15 cellular contexts compared by ENCODE assay signal in genomic region chr2:46964835-46965560, GRCh38. TPM values are rescaled to one million over a fixed set of nuclear protein-coding genes. Genes with fewer than 3 reads are reported as not detected.
DNase-seq lines count a peak whose midpoint lies in the region; FAIRE-seq and TF ChIP-seq lines count a peak whose summit lies in the region.
"Had no signal": no experiment of that assay in that cellular context is flagged by ENCODE, and none has a peak within 500 bp of the region (broad histone marks: within the 10 kb centered on the region; RNA-seq: fewer than 3 reads in every experiment).

No MANE protein-coding gene starts in this region.

- no peak overlapping the region for H3K4me3 Mint-ChIP-seq in progenitor cell of endocrine pancreas (ENCODE audit: low read depth)
- H3K4me3 Mint-ChIP-seq: activated CD4-positive, alpha-beta T cell treated with anti-CD3 and anti-CD28 coated beads, Interleukin-2, amount 10 ng/mL, durations not matched to agents 24 days and 14 days; activated naive CD4-positive, alpha-beta T cell treated with anti-CD3 and anti-CD28 coated beads, Interleukin-2, amount 50 U/mL, for 24 hours; neural crest cell had no signal

- H3K4me3 ChIP-seq in adrenal gland (no peak overlapping the region), thymus (ENCODE audit: low read length) (no peak overlapping the region)

- intact Hi-C loops in adrenal gland (cut with DNase I), result no loop called here

- DNase-seq in H54 (ENCODE audit: insufficient read length, low spot score) (peak; percentile 47), adrenal gland (no peak), hepatic stellate cell (ENCODE audit: low spot score) (peak; percentile 63), NCI-H526 treated with DMSO at 0.1 percent for 48 hours (lab: John Stamatoyannopoulos, UW) (no peak), progenitor cell of endocrine pancreas (ENCODE audit: low spot score, unreplicated experiment) (no peak), RPMI8226 (no peak)
- DNase-seq in effector CD4-positive, alpha-beta T cell, result no peak
- DNase-seq: activated CD4-positive, alpha-beta T cell treated with anti-CD3 and anti-CD28 coated beads, Interleukin-2, amount 10 ng/mL, durations not matched to agents 24 days and 14 days; GDM1; NCI-H524; stimulated activated CD4-positive, alpha-beta T cell treated with anti-CD3 and anti-CD28 coated beads, Interleukin-1b, Interleukin-23, amount 100 ng/mL, for 48 hours had no signal

- H3K9me3 ChIP-seq in adrenal gland (replicated peaks in 1 of 3) (no peaks in the 10 kb centered on the region), thymus (ENCODE audit: control insufficient read depth) (no peaks in the 10 kb centered on the region)

- H3K4me1 ChIP-seq in adrenal gland (replicated peaks in 1 of 2), result peaks cover 31 to 47% of the 10 kb centered on the region in 2 donors
- H3K4me1 ChIP-seq in thymus (ENCODE audit: control insufficient read depth, insufficient read depth, low read length), result no peaks in the 10 kb centered on the region

- peaks cover 2% of the 10 kb centered on the region for H3K36me3 Mint-ChIP-seq in progenitor cell of endocrine pancreas (ENCODE audit: insufficient read depth)

- H3K27me3 Mint-ChIP-seq in progenitor cell of endocrine pancreas, result no peaks in the 10 kb centered on the region
- H3K27me3 Mint-ChIP-seq: activated CD4-positive, alpha-beta T cell treated with anti-CD3 and anti-CD28 coated beads, Interleukin-2, amount 10 ng/mL, durations not matched to agents 24 days and 14 days; activated naive CD4-positive, alpha-beta T cell treated with anti-CD3 and anti-CD28 coated beads, Interleukin-2, amount 50 U/mL, for 24 hours had no signal

- TF ChIP-seq CTCF in adrenal gland (IDR thresholded peaks at IDR 0.05) (no peak), progenitor cell of endocrine pancreas (IDR thresholded peaks at IDR 0.05; ENCODE audit: unreplicated experiment) (no peak)

- H3K27me3 ChIP-seq in adrenal gland (no peaks in the 10 kb centered on the region), thymus (ENCODE audit: control insufficient read depth, insufficient read depth) (no peaks in the 10 kb centered on the region)

- no peak for TF ChIP-seq POLR2A in H54 (IDR thresholded peaks at IDR 0.05; ENCODE audit: low read depth, low read length)
- TF ChIP-seq POLR2A in adrenal gland (IDR thresholded peaks at IDR 0.05), result no peak

- H3K36me3 ChIP-seq in adrenal gland (replicated peaks in 1 of 2), result peaks cover 0 to 9% of the 10 kb centered on the region in 2 donors
- H3K36me3 ChIP-seq in thymus (ENCODE audit: control insufficient read depth, insufficient read depth), result peaks cover 64% of the 10 kb centered on the region

- H3K27ac ChIP-seq in adrenal gland (peak overlapping the region in 3 of 5 donors; percentile 4 to 41 (median 30)), thymus (ENCODE audit: low read depth) (peak overlapping the region; percentile 25)

- no peak overlapping the region for H3K27ac Mint-ChIP-seq in progenitor cell of endocrine pancreas
- H3K27ac Mint-ChIP-seq: activated naive CD4-positive, alpha-beta T cell treated with anti-CD3 and anti-CD28 coated beads, Interleukin-2, amount 50 U/mL, for 24 hours had no signal

- H3K4me1 Mint-ChIP-seq in progenitor cell of endocrine pancreas (ENCODE audit: low read depth), result no peaks in the 10 kb centered on the region
- H3K4me1 Mint-ChIP-seq: neural crest cell had no signal

- no peak for FAIRE-seq in H54 (lab: Jason Lieb, UNC)
- FAIRE-seq: islet of Langerhans had no signal

- 71 to 83% (median 77%) methylated on average over 12 of the region's 12 CpGs for WGBS in adrenal gland, 4 donors
- WGBS in thymus, result 93% methylated on average over 12 of the region's 12 CpGs

- no peaks in the 10 kb centered on the region for H3K9me3 Mint-ChIP-seq in progenitor cell of endocrine pancreas (ENCODE audit: low read depth)
- H3K9me3 Mint-ChIP-seq: activated CD4-positive, alpha-beta T cell treated with anti-CD3 and anti-CD28 coated beads, Interleukin-2, amount 10 ng/mL, durations not matched to agents 24 days and 14 days; activated naive CD4-positive, alpha-beta T cell treated with anti-CD3 and anti-CD28 coated beads, Interleukin-2, amount 50 U/mL, for 24 hours; neural crest cell had no signal

RNA-seq across cellular contexts. Expression of gene TTC7A, which starts 24.0 kb away (rescaled TPM):
- 10 to 100 TPM; 30.6 to 87.4 (median 57.8) TPM for total RNA-seq in adrenal gland
- 10 to 100 TPM; 24.6 to 59.4 (median 31.9) TPM for polyA plus RNA-seq in adrenal gland
- polyA plus RNA-seq in thymus, result 27.7 TPM
- 14.2 and 14.8 TPM in 2 replicates for total RNA-seq in progenitor cell of endocrine pancreas

RNA-seq across cellular contexts. Expression of gene MCFD2, which starts 49.4 kb away (rescaled TPM):
- total RNA-seq in adrenal gland, result 100 to 1,000 TPM; 189 to 695 (median 304) TPM
- polyA plus RNA-seq in adrenal gland, result 100 to 1,000 TPM in 1 of 3 donors, 10 to 100 TPM in 2; 29.6 to 515 (median 30.7) TPM
- 25.9 TPM for polyA plus RNA-seq in thymus
- 72.9 and 78.3 TPM in 2 replicates for total RNA-seq in progenitor cell of endocrine pancreas

Comparison
In these comparisons a context has a peak if more than half of its experiments do, and no peak if none do; other contexts are left out.
1. DNase-seq: peak in H54 (single experiment) and hepatic stellate cell (single experiment); none in adrenal gland (0 of 7), NCI-H526 treated with DMSO at 0.1 percent for 48 hours (single experiment), effector CD4-positive, alpha-beta T cell (single experiment), progenitor cell of endocrine pancreas (single experiment) and RPMI8226 (single experiment).